22 cellular contexts compared by ENCODE assay signal in genomic region chr1:156945881-156946661, GRCh38. TPM values are rescaled to one million over a fixed set of nuclear protein-coding genes. Genes with fewer than 3 reads are reported as not detected.
DNase-seq lines count a peak whose midpoint lies in the region; ATAC-seq and TF ChIP-seq lines count a peak whose summit lies in the region.
"Had no signal": no experiment of that assay in that cellular context is flagged by ENCODE, and none has a peak within 500 bp of the region (broad histone marks: within the 10 kb centered on the region; RNA-seq: fewer than 3 reads in every experiment).

No MANE protein-coding gene starts in this region.

- no peak overlapping the region for H3K14ac ChIP-seq in H9 (ENCODE audit: insufficient read depth, low read length)
- no peak overlapping the region for H3K14ac ChIP-seq in trophoblast cell (ENCODE audit: low read length)

- H2BK120ac ChIP-seq in H9 (ENCODE audit: low read depth, low read length, poor library complexity, severe bottlenecking), result no peak overlapping the region
- no peak overlapping the region for H2BK120ac ChIP-seq in trophoblast cell (ENCODE audit: insufficient read depth, low read length, poor library complexity)

- no peak overlapping the region for H2BK15ac ChIP-seq in H9 (ENCODE audit: low read depth, low read length)

- H3K79me2 ChIP-seq in H9 (ENCODE audit: insufficient read depth, low read length) (no peaks in the 10 kb centered on the region), trophoblast cell (ENCODE audit: control insufficient read depth, insufficient read depth, low read length, poor library complexity) (no peaks in the 10 kb centered on the region)

- no peak overlapping the region for H4K12ac ChIP-seq in trophoblast cell (ENCODE audit: low read depth, low read length)

- no peak overlapping the region for H3K4me2 ChIP-seq in H9 (ENCODE audit: insufficient read depth, insufficient read length, low read length)
- no peak overlapping the region for H3K4me2 ChIP-seq in trophoblast cell (ENCODE audit: low read length)
- H3K4me2 ChIP-seq: GM23338 had no signal

- no peaks in the 10 kb centered on the region for H3K23me2 ChIP-seq in H9 (ENCODE audit: insufficient read length, low read depth, low read length, poor library complexity, severe bottlenecking)

- H2AFZ ChIP-seq in H9 (ENCODE audit: low read length) (no peak overlapping the region), trophoblast cell (ENCODE audit: insufficient read depth, low read length, poor library complexity) (no peak overlapping the region)
- H2AFZ ChIP-seq: GM23338 had no signal

- no peaks in the 10 kb centered on the region for H3K27me3 ChIP-seq in H9 (ENCODE audit: insufficient read depth, low read length)
- H3K27me3 ChIP-seq in trophoblast cell (ENCODE audit: insufficient read depth, low read length), result no peaks in the 10 kb centered on the region
- H3K27me3 ChIP-seq: uterus had no signal

- no CpG with 5 or more reads among the region's 11 CpGs for WGBS in H9 (ENCODE audit: extremely low coverage, insufficient read length, low lambda C conversion rate)
- WGBS in trophoblast cell (ENCODE audit: extremely low coverage, insufficient coverage, insufficient read length), result no CpG with 5 or more reads among the region's 11 CpGs

- no peak overlapping the region for H3T11ph ChIP-seq in H9 (ENCODE audit: low read length)

- no peak overlapping the region for H2AK5ac ChIP-seq in H9 (ENCODE audit: insufficient read length, low read length)
- H2AK5ac ChIP-seq in trophoblast cell (ENCODE audit: low read length), result no peak overlapping the region

- H2BK20ac ChIP-seq in H9 (ENCODE audit: low read depth, low read length, poor library complexity, severe bottlenecking), result no peak overlapping the region

- peaks cover 3 to 4% of the 10 kb centered on the region in 2 experiments; a peak in 3 of 4 replicates for H3K4me1 Mint-ChIP-seq in H9
- H3K4me1 Mint-ChIP-seq in activated T-cell treated with anti-CD3 and anti-CD28 coated beads, Interleukin-2, amount 50 U/mL, for 4 hours (ENCODE audit: low read depth), result no peaks in the 10 kb centered on the region
- H3K4me1 Mint-ChIP-seq: CD4-positive, alpha-beta memory T cell; immature natural killer cell; memory B cell had no signal

- H3K27me3 Mint-ChIP-seq in H9 (ENCODE audit: low read depth), result no peaks in the 10 kb centered on the region; the same call in 1 of the 2 replicates
- H3K27me3 Mint-ChIP-seq in activated T-cell treated with anti-CD3 and anti-CD28 coated beads, Interleukin-2, amount 50 U/mL, for 4 hours (ENCODE audit: low read depth), result no peaks in the 10 kb centered on the region
- H3K27me3 Mint-ChIP-seq: CD4-positive, alpha-beta memory T cell; stimulated activated naive CD8-positive, alpha-beta T cell treated with anti-CD3 and anti-CD28 coated beads, Interleukin-15, Interleukin-2, amounts not matched to agents 100 ng/mL and 50 ng/mL, for 24 hours had no signal

- H3K27ac Mint-ChIP-seq in H9, result peak overlapping the region in 1 of 3 experiments; percentile 14; a peak in 2 of 7 replicates
- H3K27ac Mint-ChIP-seq: GM23338; immature natural killer cell; memory B cell; nephron progenitor cell; stimulated activated naive CD8-positive, alpha-beta T cell treated with anti-CD3 and anti-CD28 coated beads, Interleukin-15, Interleukin-2, amounts not matched to agents 100 ng/mL and 50 ng/mL, for 24 hours; T-helper 1 cell treated with Interleukin-12 subunit alpha and Interleukin-12 subunit beta and Interleukin-4 antibody, amounts not matched to agents 30 μg/mL and 1 μg/mL, for 36 hours had no signal

- H4K91ac ChIP-seq in H9 (ENCODE audit: insufficient read length, low read depth, low read length) (no peak overlapping the region), trophoblast cell (ENCODE audit: low read depth, low read length) (no peak overlapping the region)

- H3K27ac ChIP-seq in coronary artery (no peak overlapping the region), H9 (ENCODE audit: insufficient read length, low read depth, low read length) (no peak overlapping the region), trophoblast cell (ENCODE audit: low read depth, low read length) (no peak overlapping the region)
- H3K27ac ChIP-seq: uterus had no signal

- H4K8ac ChIP-seq in H9 (replicated peaks; ENCODE audit: insufficient read length, low read depth, low read length), result no peak overlapping the region
- no peak overlapping the region for H4K8ac ChIP-seq in trophoblast cell (ENCODE audit: low read depth, low read length)

- H3K4me3 ChIP-seq in coronary artery (no peak overlapping the region), trophoblast cell (ENCODE audit: low read depth, low read length) (no peak overlapping the region)
- H3K4me3 ChIP-seq: GM23338, uterus had no signal

- no peaks in the 10 kb centered on the region for H4K20me1 ChIP-seq in H9 (ENCODE audit: control insufficient read depth, insufficient read depth, insufficient read length)

- H3K36me3 ChIP-seq in trophoblast cell (ENCODE audit: control insufficient read depth in 1 of 2, insufficient read depth in 2 of 2, low read length in 2 of 2), result peaks cover 59 to 69% of the 10 kb centered on the region in 2 experiments
- H3K36me3 ChIP-seq: uterus had no signal

- no peak overlapping the region for H3K56ac ChIP-seq in H9 (ENCODE audit: insufficient read length, low read depth, low read length)

- DNase-seq in NCI-H524 (lab: John Stamatoyannopoulos, UW) (peak; percentile 32 to 72), NCI-H524 treated with DMSO at 0.1 percent for 48 hours (lab: John Stamatoyannopoulos, UW) (no peak), NCI-H2196 treated with DMSO at 0.1 percent for 48 hours (lab: John Stamatoyannopoulos, UW; ENCODE audit: unreplicated experiment) (peak; percentile 9), coronary artery (ENCODE audit: low spot score) (peak; percentile 53), superior temporal gyrus (ENCODE audit: extremely low spot score) (peak; percentile 34), H9 (no peak), trophoblast cell (no peak)
- no peak for DNase-seq in activated T-cell treated with anti-CD3 and anti-CD28 coated beads, Interleukin-2, amount 50 U/mL, for 4 hours
- DNase-seq: ACHN; activated CD4-positive, CD25-positive, alpha-beta regulatory T cell; activated gamma-delta T cell; CD4-positive, alpha-beta memory T cell; immature natural killer cell; nephron progenitor cell; NK-92 treated with Interleukin-12 subunit alpha and Interleukin-12 subunit beta, amount 100 ng/mL, for 24 hours; stimulated activated CD4-positive, alpha-beta T cell treated with anti-CD3 and anti-CD28 coated beads, Interleukin-15, amount 100 ng/mL, for 24 hours; uterus had no signal

- TF ChIP-seq CTCF in coronary artery (IDR thresholded peaks at IDR 0.05), result no peak
- no peak for TF ChIP-seq CTCF in H9 (conservative IDR thresholded peaks at IDR 0.05)

- H3K4me3 Mint-ChIP-seq in H9, result no peak overlapping the region
- H3K4me3 Mint-ChIP-seq in activated T-cell treated with anti-CD3 and anti-CD28 coated beads, Interleukin-2, amount 50 U/mL, for 4 hours, result no peak overlapping the region
- H3K4me3 Mint-ChIP-seq: CD4-positive, alpha-beta memory T cell; GM23338; immature natural killer cell; memory B cell; nephron progenitor cell; stimulated activated naive CD8-positive, alpha-beta T cell treated with anti-CD3 and anti-CD28 coated beads, Interleukin-15, Interleukin-2, amounts not matched to agents 100 ng/mL and 50 ng/mL, for 24 hours; T-helper 1 cell treated with Interleukin-12 subunit alpha and Interleukin-12 subunit beta and Interleukin-4 antibody, amounts not matched to agents 30 μg/mL and 1 μg/mL, for 36 hours had no signal

- no peak overlapping the region for H4K5ac ChIP-seq in H9 (ENCODE audit: insufficient read length, low read depth, low read length)

- H2BK12ac ChIP-seq in H9 (ENCODE audit: insufficient read length, low read depth, low read length), result no peak overlapping the region
- no peak overlapping the region for H2BK12ac ChIP-seq in trophoblast cell (ENCODE audit: low read length)

- no peaks in the 10 kb centered on the region for H3K9me3 Mint-ChIP-seq in H9
- no peaks in the 10 kb centered on the region for H3K9me3 Mint-ChIP-seq in activated T-cell treated with anti-CD3 and anti-CD28 coated beads, Interleukin-2, amount 50 U/mL, for 4 hours
- H3K9me3 Mint-ChIP-seq: CD4-positive, alpha-beta memory T cell; GM23338; immature natural killer cell; memory B cell; nephron progenitor cell; stimulated activated naive CD8-positive, alpha-beta T cell treated with anti-CD3 and anti-CD28 coated beads, Interleukin-15, Interleukin-2, amounts not matched to agents 100 ng/mL and 50 ng/mL, for 24 hours; T-helper 1 cell treated with Interleukin-12 subunit alpha and Interleukin-12 subunit beta and Interleukin-4 antibody, amounts not matched to agents 30 μg/mL and 1 μg/mL, for 36 hours had no signal

- H3K18ac ChIP-seq in H9 (ENCODE audit: insufficient read length, low read depth, low read length) (no peak overlapping the region), trophoblast cell (ENCODE audit: low read length) (no peak overlapping the region)

- H3K23ac ChIP-seq in H9 (ENCODE audit: insufficient read length, low read depth, low read length) (no peak overlapping the region), trophoblast cell (ENCODE audit: low read length) (no peak overlapping the region)

- no peak overlapping the region for H2BK5ac ChIP-seq in H9 (ENCODE audit: insufficient read length, low read length)
- no peak overlapping the region for H2BK5ac ChIP-seq in trophoblast cell (ENCODE audit: low read depth, low read length, poor library complexity)

- H3K4me1 ChIP-seq in H9 (ENCODE audit: insufficient read depth, low read length) (no peaks in the 10 kb centered on the region), trophoblast cell (ENCODE audit: control insufficient read depth in 1 of 2, insufficient read depth in 2 of 2, low read length in 2 of 2) (no peaks in the 10 kb centered on the region)
- H3K4me1 ChIP-seq: uterus had no signal

- no peak overlapping the region for H3K9ac ChIP-seq in H9 (ENCODE audit: extremely low read depth, insufficient read length, low read length)
- H3K9ac ChIP-seq in trophoblast cell (ENCODE audit: low read length), result no peak overlapping the region

- H3K36me3 Mint-ChIP-seq in H9 (ENCODE audit: insufficient read depth in 1 of 3, low read depth in 3 of 3), result peaks cover 57 to 96% (median 89%) of the 10 kb centered on the region in 3 experiments
- H3K36me3 Mint-ChIP-seq in activated T-cell treated with anti-CD3 and anti-CD28 coated beads, Interleukin-2, amount 50 U/mL, for 4 hours (ENCODE audit: insufficient read depth), result peaks cover 30% of the 10 kb centered on the region
- H3K36me3 Mint-ChIP-seq: immature natural killer cell had no signal

- no peak for ATAC-seq in activated T-cell treated with anti-CD3 and anti-CD28 coated beads, Interleukin-2, amount 50 U/mL, for 4 hours
- ATAC-seq: GM23338, Right ventricle myocardium inferior had no signal

- no peaks in the 10 kb centered on the region for H3K9me3 ChIP-seq in H9 (ENCODE audit: control insufficient read depth, low read depth, low read length)
- no peaks in the 10 kb centered on the region for H3K9me3 ChIP-seq in trophoblast cell (ENCODE audit: insufficient read depth, low read depth, low read length)
- H3K9me3 ChIP-seq: uterus had no signal

- H3K4ac ChIP-seq in H9 (ENCODE audit: low read depth, low read length) (no peak overlapping the region), trophoblast cell (ENCODE audit: low read depth, low read length) (no peak overlapping the region)

- no peaks in the 10 kb centered on the region for H3K79me1 ChIP-seq in H9 (ENCODE audit: insufficient read depth, low read depth, low read length, poor library complexity, severe bottlenecking)
- H3K79me1 ChIP-seq in trophoblast cell (ENCODE audit: low read length), result no peaks in the 10 kb centered on the region

RNA-seq across cellular contexts. Expression of gene LRRC71, which starts 25.6 kb away (rescaled TPM):
- total RNA-seq in H9 (2021), result not detected in 2 replicates
- not detected for total RNA-seq in activated T-cell treated with anti-CD3 and anti-CD28 coated beads, Interleukin-2, amount 50 U/mL, for 4 hours
- 0.04 and 0.16 TPM in 2 replicates for polyA plus RNA-seq in trophoblast cell (2013)
- total RNA-seq: CD4-positive, alpha-beta memory T cell; GM23338; Right ventricle myocardium inferior had no signal
- polyA plus RNA-seq: CD4-positive, alpha-beta memory T cell; immature natural killer cell had no signal

RNA-seq across cellular contexts. Expression of gene PEAR1, which starts 52.6 kb away (rescaled TPM):
- 0.31 and 0.39 TPM in 2 replicates for total RNA-seq in H9 (2021)
- total RNA-seq in activated T-cell treated with anti-CD3 and anti-CD28 coated beads, Interleukin-2, amount 50 U/mL, for 4 hours, result under 1 TPM in 1 of 3 donors, not detected in 2; 0.05 TPM
- 16.1 and 16.6 TPM in 2 replicates for polyA plus RNA-seq in trophoblast cell (2013)
- polyA plus RNA-seq: CD4-positive, alpha-beta memory T cell had no signal

Comparison
In these comparisons a context has a peak if more than half of its experiments do, and no peak if none do; other contexts are left out.
1. DNase-seq: peak in NCI-H524 (2 of 2), NCI-H2196 treated with DMSO at 0.1 percent for 48 hours (single experiment), coronary artery (single experiment) and superior temporal gyrus (single experiment); none in NCI-H524 treated with DMSO at 0.1 percent for 48 hours (single experiment), H9 (single experiment), activated T-cell treated with anti-CD3 and anti-CD28 coated beads, Interleukin-2, amount 50 U/mL, for 4 hours (single experiment) and trophoblast cell (0 of 2).